ENCODE assay signal across 13 cellular contexts in the genomic region with DNA sequence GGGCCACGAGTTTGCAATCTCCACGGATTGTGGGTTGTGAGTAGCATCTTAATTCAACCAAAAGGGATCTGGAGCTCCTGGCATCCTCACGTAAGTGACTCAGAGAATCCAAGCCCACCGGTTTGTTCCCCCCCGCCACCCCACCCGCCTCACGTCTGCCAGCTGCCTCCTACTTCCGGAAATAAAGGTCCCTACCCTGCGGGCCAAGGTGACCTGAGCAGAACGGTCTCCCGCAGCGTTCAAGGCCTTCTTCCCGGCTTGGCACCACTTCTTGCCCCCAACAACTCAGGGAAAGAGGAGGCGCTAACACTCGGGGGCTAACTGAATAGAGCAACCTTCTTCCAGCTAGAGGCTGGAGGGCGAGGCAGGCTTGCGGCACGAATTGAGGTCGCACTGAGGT. TPM values are rescaled to one million over a fixed set of nuclear protein-coding genes. Genes with fewer than 3 reads are reported as not detected.
DNase-seq lines count a peak whose midpoint lies in the region; ATAC-seq and TF ChIP-seq lines count a peak whose summit lies in the region.
"Had no signal": no experiment of that assay in that cellular context is flagged by ENCODE, and none has a peak within 500 bp of the region (broad histone marks: within the 10 kb centered on the region; RNA-seq: fewer than 3 reads in every experiment).

No MANE protein-coding gene starts in this region.

- peak overlapping the region; percentile 74 for H3K4me2 ChIP-seq in skeletal muscle satellite cell (ENCODE audit: low read length)

- H3K4me1 ChIP-seq in skeletal muscle satellite cell (ENCODE audit: control insufficient read depth, insufficient read depth, low read length) (peaks cover 52% of the 10 kb centered on the region), mucosa of descending colon (ENCODE audit: low read depth) (peaks cover 6% of the 10 kb centered on the region)

- no peak for DNase-seq in activated naive CD8-positive, alpha-beta T cell treated with anti-CD3 and anti-CD28 coated beads, Interleukin-2, amount 50 U/mL, for 24 hours
- DNase-seq in M059J (ENCODE audit: low read depth) (peak; percentile 14), epithelial cell of proximal tubule (ENCODE audit: low read depth) (no peak), NK-92 (lab: John Stamatoyannopoulos, UW; ENCODE audit: unreplicated experiment) (no peak), mucosa of descending colon (no peak)
- DNase-seq: NCI-H1105 had no signal

- H3K4me3 ChIP-seq in epithelial cell of proximal tubule (ENCODE audit: low read depth, low read length) (peak overlapping the region; percentile 34), skeletal muscle satellite cell (ENCODE audit: low read length) (peak overlapping the region; percentile 55), mucosa of descending colon (no peak overlapping the region)
- H3K4me3 ChIP-seq: cardiac muscle cell, upper lobe of right lung had no signal

- peaks cover 45% of the 10 kb centered on the region for H3K27me3 ChIP-seq in skeletal muscle satellite cell (ENCODE audit: control insufficient read depth, insufficient read depth, low read length)

- no peaks in the 10 kb centered on the region for H3K36me3 Mint-ChIP-seq in activated naive CD8-positive, alpha-beta T cell
- H3K36me3 Mint-ChIP-seq in activated naive CD8-positive, alpha-beta T cell treated with anti-CD3 and anti-CD28 coated beads, Interleukin-2, amount 50 U/mL, for 24 hours (ENCODE audit: low read depth) = no peaks in the 10 kb centered on the region

- H3K27ac Mint-ChIP-seq in activated naive CD8-positive, alpha-beta T cell = no peak overlapping the region
- no peak overlapping the region for H3K27ac Mint-ChIP-seq in activated naive CD8-positive, alpha-beta T cell treated with anti-CD3 and anti-CD28 coated beads, Interleukin-2, amount 50 U/mL, for 24 hours

- intact Hi-C loops in mucosa of descending colon (cut with DNase I, micrococcal nuclease) = no loop called here

- H3K9me3 Mint-ChIP-seq in activated naive CD8-positive, alpha-beta T cell (ENCODE audit: low read depth) = no peaks in the 10 kb centered on the region
- H3K9me3 Mint-ChIP-seq in activated naive CD8-positive, alpha-beta T cell treated with anti-CD3 and anti-CD28 coated beads, Interleukin-2, amount 50 U/mL, for 24 hours = no peaks in the 10 kb centered on the region

- H3K9me3 ChIP-seq in skeletal muscle satellite cell (replicated peaks; ENCODE audit: low read length) (no peaks in the 10 kb centered on the region), mucosa of descending colon (no peaks in the 10 kb centered on the region)
- H3K9me3 ChIP-seq: upper lobe of right lung had no signal

- H3K27me3 Mint-ChIP-seq in activated naive CD8-positive, alpha-beta T cell = peaks cover 19% of the 10 kb centered on the region
- H3K27me3 Mint-ChIP-seq in activated naive CD8-positive, alpha-beta T cell treated with anti-CD3 and anti-CD28 coated beads, Interleukin-2, amount 50 U/mL, for 24 hours = peaks cover 71% of the 10 kb centered on the region

- ATAC-seq in activated naive CD8-positive, alpha-beta T cell treated with anti-CD3 and anti-CD28 coated beads, Interleukin-2, amount 50 U/mL, for 24 hours = no peak
- ATAC-seq in mucosa of descending colon (no peak), GM19452 (IDR thresholded peaks at IDR 0.05; ENCODE audit: unreplicated experiment) (no peak)

- H3K36me3 ChIP-seq in skeletal muscle satellite cell (ENCODE audit: insufficient read depth, low read length) (no peaks in the 10 kb centered on the region), mucosa of descending colon (ENCODE audit: low read depth) (no peaks in the 10 kb centered on the region)
- H3K36me3 ChIP-seq: cardiac muscle cell, upper lobe of right lung had no signal

- peak overlapping the region; percentile 51 for H3K4me3 Mint-ChIP-seq in activated naive CD8-positive, alpha-beta T cell
- no peak overlapping the region for H3K4me3 Mint-ChIP-seq in activated naive CD8-positive, alpha-beta T cell treated with anti-CD3 and anti-CD28 coated beads, Interleukin-2, amount 50 U/mL, for 24 hours

- TF ChIP-seq CTCF in epithelial cell of proximal tubule (conservative IDR thresholded peaks at IDR 0.05; ENCODE audit: low read depth, low read length) (no peak), mucosa of descending colon (IDR thresholded peaks at IDR 0.05) (no peak)

- peaks cover 14% of the 10 kb centered on the region for H3K4me1 Mint-ChIP-seq in activated naive CD8-positive, alpha-beta T cell (ENCODE audit: low read depth)
- peaks cover 17% of the 10 kb centered on the region for H3K4me1 Mint-ChIP-seq in activated naive CD8-positive, alpha-beta T cell treated with anti-CD3 and anti-CD28 coated beads, Interleukin-2, amount 50 U/mL, for 24 hours

- H3K9ac ChIP-seq in skeletal muscle satellite cell (ENCODE audit: low read depth, low read length) = no peak overlapping the region

RNA-seq across cellular contexts. Expression of a gene that starts 8.8 kb away (rescaled TPM):
- total RNA-seq in M059J (2014; rRNA removed; shearing (Covaris generic)) = 8.4 and 12.4 TPM in 2 replicates
- 34.0 and 40.2 TPM in 2 replicates for total RNA-seq in epithelial cell of proximal tubule
- total RNA-seq in skeletal muscle satellite cell (2012; rRNA removed) = 4.1 and 6.1 TPM in 2 replicates
- total RNA-seq in mucosa of descending colon = 1 to 10 TPM; 1.6 to 2.4 (median 1.6) TPM

RNA-seq across cellular contexts. Expression of a gene that starts 11.6 kb away (rescaled TPM):
- total RNA-seq in M059J (2014; rRNA removed; shearing (Covaris generic)) = not detected in 2 replicates
- total RNA-seq in epithelial cell of proximal tubule (0.17 TPM in 1 of 2 replicates, not detected in the other), mucosa of descending colon (under 1 TPM in 1 of 3 donors, not detected in 2; 0.89 TPM)
- 1.8 and 2.4 TPM in 2 replicates for total RNA-seq in skeletal muscle satellite cell (2012; rRNA removed)
- total RNA-seq: T-helper 2 cell treated with Interferon-gamma antibody and Interleukin-4, amounts not matched to agents 100 ng/mL and 5 ng/mL, for 36 hours; upper lobe of right lung had no signal

RNA-seq across cellular contexts. Expression of a gene that starts 11.7 kb away (rescaled TPM):
- not detected in 2 replicates for total RNA-seq in M059J (2014; rRNA removed; shearing (Covaris generic))
- total RNA-seq in epithelial cell of proximal tubule = not detected in 2 replicates
- total RNA-seq in skeletal muscle satellite cell (2012; rRNA removed) = not detected in 2 replicates
- not detected for total RNA-seq in mucosa of descending colon
- total RNA-seq: cardiac muscle cell; lung microvascular endothelial cell; T-helper 2 cell treated with Interferon-gamma antibody and Interleukin-4, amounts not matched to agents 100 ng/mL and 5 ng/mL, for 36 hours; upper lobe of right lung had no signal

RNA-seq across cellular contexts. Expression of a gene that starts 28.5 kb away (rescaled TPM):
- total RNA-seq in M059J (2014; rRNA removed; shearing (Covaris generic)) = 16.6 and 27.8 TPM in 2 replicates
- 29.1 and 40.2 TPM in 2 replicates for total RNA-seq in epithelial cell of proximal tubule
- total RNA-seq in skeletal muscle satellite cell (2012; rRNA removed) = 23.3 and 35.8 TPM in 2 replicates
- 10 to 100 TPM; 25.7 to 36.3 (median 31.9) TPM for total RNA-seq in mucosa of descending colon
